24 cellular contexts compared by ENCODE assay signal in genomic region chr10:77441541-77442175, GRCh38.
DNase-seq lines count a peak whose midpoint lies in the region; ATAC-seq and TF ChIP-seq lines count a peak whose summit lies in the region.
"Had no signal": no experiment of that assay in that cellular context is flagged by ENCODE, and none has a peak within 500 bp of the region (broad histone marks: within the 10 kb centered on the region; RNA-seq: fewer than 3 reads in every experiment).

No MANE protein-coding gene starts in this region.

- DNase-seq in COLO668 (lab: John Stamatoyannopoulos, UW; ENCODE audit: unreplicated experiment) = peak; percentile 9
- peak; percentile 55 for DNase-seq in ELF-1 (ENCODE audit: low read depth, low spot score)
- DNase-seq in NCI-H524 (lab: John Stamatoyannopoulos, UW) = peak; percentile 36 to 80
- DNase-seq in glutamatergic neuron = no peak
- DNase-seq in osteocyte (ENCODE audit: extremely low spot score, unreplicated experiment) = no peak
- DNase-seq: activated CD4-positive, alpha-beta T cell treated with anti-CD3 and anti-CD28 coated beads, Interleukin-2, amount 50 U/mL, for 1 hour; activated CD8-positive, alpha-beta memory T cell treated with anti-CD3 and anti-CD28 coated beads, Interleukin-2, amount 10 ng/mL, durations not matched to agents 7 days and 5 days; activated naive CD4-positive, alpha-beta T cell treated with anti-CD3 and anti-CD28 coated beads, Interleukin-2, amount 10 ng/mL, durations not matched to agents 7 days and 5 days; amniotic stem cell; Kasumi-1; left ventricle myocardium superior; MV-4-11; natural killer cell; NCI-H2029; NCI-H748 treated with DMSO at 0.1 percent for 48 hours; pancreas; stimulated activated CD4-positive, alpha-beta T cell treated with anti-CD3 and anti-CD28 coated beads, Interleukin-4, amount 100 ng/mL, for 1 hour had no signal

- H3K4me1 Mint-ChIP-seq in glutamatergic neuron (ENCODE audit: low read depth, unreplicated experiment) (peaks cover 12% of the 10 kb centered on the region), osteocyte (ENCODE audit: unreplicated experiment) (peaks cover 6% of the 10 kb centered on the region)
- H3K4me1 Mint-ChIP-seq: activated CD8-positive, alpha-beta memory T cell treated with anti-CD3 and anti-CD28 coated beads, Interleukin-2, amount 10 ng/mL, durations not matched to agents 7 days and 5 days; activated naive CD4-positive, alpha-beta T cell treated with anti-CD3 and anti-CD28 coated beads, Interleukin-2, amount 10 ng/mL, durations not matched to agents 7 days and 5 days; natural killer cell; stimulated activated memory B cell treated with anti-CD40 and anti-IgM and Interleukin-4, amounts not matched to agents 10 μg/mL and 1 μg/mL and 100 μg/mL, for 72 hours had no signal

- H3K9me3 Mint-ChIP-seq in glutamatergic neuron (ENCODE audit: unreplicated experiment) (peaks cover 2% of the 10 kb centered on the region), osteocyte (ENCODE audit: unreplicated experiment) (no peaks in the 10 kb centered on the region)
- H3K9me3 Mint-ChIP-seq: activated T-helper 1 cell treated with anti-CD3 and anti-CD28 coated beads, Interleukin-12 subunit alpha, Interleukin-12 subunit beta, Interleukin-2, Interleukin-4 antibody, amounts not matched to agents 30 ng/mL and 10 ng/mL and 1 ng/mL, durations not matched to agents 14 hours and 24 hours and 36 hours; natural killer cell; stimulated activated memory B cell treated with anti-CD40 and anti-IgM and Interleukin-4, amounts not matched to agents 10 μg/mL and 1 μg/mL and 100 μg/mL, for 72 hours; T-helper 2 cell treated with Interferon-gamma antibody and Interleukin-4, amounts not matched to agents 5 μg/mL and 100 μg/mL, for 36 hours had no signal

- TF ChIP-seq CTCF in glutamatergic neuron (IDR thresholded peaks at IDR 0.05; ENCODE audit: partially characterized antibody, unreplicated experiment) = no peak
- TF ChIP-seq CTCF in osteocyte (IDR thresholded peaks at IDR 0.05) = no peak

- H3K27ac Mint-ChIP-seq in glutamatergic neuron (ENCODE audit: unreplicated experiment) (peak overlapping the region; percentile 43), osteocyte (ENCODE audit: unreplicated experiment) (no peak overlapping the region)
- H3K27ac Mint-ChIP-seq: activated CD8-positive, alpha-beta memory T cell treated with anti-CD3 and anti-CD28 coated beads, Interleukin-2, amount 10 ng/mL, durations not matched to agents 7 days and 5 days; activated naive CD4-positive, alpha-beta T cell treated with anti-CD3 and anti-CD28 coated beads, Interleukin-2, amount 10 ng/mL, durations not matched to agents 7 days and 5 days; activated T-helper 1 cell treated with anti-CD3 and anti-CD28 coated beads, Interleukin-12 subunit alpha, Interleukin-12 subunit beta, Interleukin-2, Interleukin-4 antibody, amounts not matched to agents 30 ng/mL and 10 ng/mL and 1 ng/mL, durations not matched to agents 14 hours and 24 hours and 36 hours; natural killer cell; stimulated activated memory B cell treated with anti-CD40 and anti-IgM and Interleukin-4, amounts not matched to agents 10 μg/mL and 1 μg/mL and 100 μg/mL, for 72 hours; T-helper 2 cell treated with Interferon-gamma antibody and Interleukin-4, amounts not matched to agents 5 μg/mL and 100 μg/mL, for 36 hours had no signal

- no peak overlapping the region for H3K4me3 Mint-ChIP-seq in glutamatergic neuron (ENCODE audit: unreplicated experiment)
- no peak overlapping the region for H3K4me3 Mint-ChIP-seq in osteocyte (ENCODE audit: unreplicated experiment)
- H3K4me3 Mint-ChIP-seq: activated CD8-positive, alpha-beta memory T cell treated with anti-CD3 and anti-CD28 coated beads, Interleukin-2, amount 10 ng/mL, durations not matched to agents 7 days and 5 days; activated naive CD4-positive, alpha-beta T cell treated with anti-CD3 and anti-CD28 coated beads, Interleukin-2, amount 10 ng/mL, durations not matched to agents 7 days and 5 days; activated T-helper 1 cell treated with anti-CD3 and anti-CD28 coated beads, Interleukin-12 subunit alpha, Interleukin-12 subunit beta, Interleukin-2, Interleukin-4 antibody, amounts not matched to agents 30 ng/mL and 10 ng/mL and 1 ng/mL, durations not matched to agents 14 hours and 24 hours and 36 hours; natural killer cell; stimulated activated memory B cell treated with anti-CD40 and anti-IgM and Interleukin-4, amounts not matched to agents 10 μg/mL and 1 μg/mL and 100 μg/mL, for 72 hours; T-helper 2 cell treated with Interferon-gamma antibody and Interleukin-4, amounts not matched to agents 5 μg/mL and 100 μg/mL, for 36 hours had no signal

- ATAC-seq in GM18867 (IDR thresholded peaks at IDR 0.05; ENCODE audit: unreplicated experiment) (no peak), HG03354 (IDR thresholded peaks at IDR 0.05; ENCODE audit: poor library complexity, severe bottlenecking, unreplicated experiment) (no peak)
- ATAC-seq: activated CD8-positive, alpha-beta memory T cell treated with anti-CD3 and anti-CD28 coated beads, Interleukin-2, amount 10 ng/mL, durations not matched to agents 7 days and 5 days; gastroesophageal sphincter; left ventricle myocardium superior; natural killer cell; Right ventricle myocardium inferior; stimulated activated memory B cell treated with anti-CD40 and anti-IgM and Interleukin-4, amounts not matched to agents 10 μg/mL and 1 μg/mL and 100 μg/mL, for 72 hours had no signal

- H3K36me3 Mint-ChIP-seq in glutamatergic neuron (ENCODE audit: unreplicated experiment) = no peaks in the 10 kb centered on the region
- H3K36me3 Mint-ChIP-seq in osteocyte (ENCODE audit: unreplicated experiment) = no peaks in the 10 kb centered on the region
- H3K36me3 Mint-ChIP-seq: activated CD8-positive, alpha-beta memory T cell treated with anti-CD3 and anti-CD28 coated beads, Interleukin-2, amount 10 ng/mL, durations not matched to agents 7 days and 5 days; activated naive CD4-positive, alpha-beta T cell treated with anti-CD3 and anti-CD28 coated beads, Interleukin-2, amount 10 ng/mL, durations not matched to agents 7 days and 5 days; natural killer cell; stimulated activated memory B cell treated with anti-CD40 and anti-IgM and Interleukin-4, amounts not matched to agents 10 μg/mL and 1 μg/mL and 100 μg/mL, for 72 hours had no signal

- H3K27me3 Mint-ChIP-seq in glutamatergic neuron (ENCODE audit: unreplicated experiment) = no peaks in the 10 kb centered on the region
- no peaks in the 10 kb centered on the region for H3K27me3 Mint-ChIP-seq in osteocyte (ENCODE audit: unreplicated experiment)
- H3K27me3 Mint-ChIP-seq: activated CD8-positive, alpha-beta memory T cell treated with anti-CD3 and anti-CD28 coated beads, Interleukin-2, amount 10 ng/mL, durations not matched to agents 7 days and 5 days; activated naive CD4-positive, alpha-beta T cell treated with anti-CD3 and anti-CD28 coated beads, Interleukin-2, amount 10 ng/mL, durations not matched to agents 7 days and 5 days; stimulated activated memory B cell treated with anti-CD40 and anti-IgM and Interleukin-4, amounts not matched to agents 10 μg/mL and 1 μg/mL and 100 μg/mL, for 72 hours had no signal

Comparison
In these comparisons a context has a peak if more than half of its experiments do, and no peak if none do; other contexts are left out.
1. DNase-seq: peak in COLO668 (single experiment), ELF-1 (single experiment) and NCI-H524 (2 of 2); none in glutamatergic neuron (single experiment) and osteocyte (single experiment).